Comparison of ENCODE assay signal across 18 cellular contexts in the genomic region with DNA sequence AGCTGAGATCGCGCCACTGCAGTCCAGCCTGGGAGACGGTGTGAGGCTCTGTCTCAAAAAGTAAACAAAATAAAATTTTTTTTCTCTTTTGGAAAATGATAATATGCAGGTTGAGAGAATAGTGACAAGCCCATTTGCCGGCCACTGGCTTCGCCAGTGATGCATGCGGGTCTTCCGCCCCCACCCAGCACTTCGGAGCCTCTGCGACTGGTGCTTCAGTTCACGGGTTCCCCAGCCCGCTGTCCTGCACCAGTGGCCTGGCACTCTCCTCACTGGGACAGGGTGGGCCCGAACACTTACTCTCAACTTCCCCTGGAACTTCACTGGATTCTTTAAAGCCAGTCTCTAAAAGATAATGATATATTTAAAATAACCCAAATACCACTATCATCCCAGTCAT. TPM values are rescaled to one million over a fixed set of nuclear protein-coding genes. Genes with fewer than 3 reads are reported as not detected.
DNase-seq lines count a peak whose midpoint lies in the region; ATAC-seq and TF ChIP-seq lines count a peak whose summit lies in the region.
"Had no signal": no experiment of that assay in that cellular context is flagged by ENCODE, and none has a peak within 500 bp of the region (broad histone marks: within the 10 kb centered on the region; RNA-seq: fewer than 3 reads in every experiment).

No MANE protein-coding gene starts in this region.

- no peak for DNase-seq in heart right ventricle
- no peak for DNase-seq in Right ventricle myocardium inferior (ENCODE audit: missing footprints)
- DNase-seq in foreskin keratinocyte, result no peak
- no peak for DNase-seq in sigmoid colon
- DNase-seq: activated CD4-positive, alpha-beta T cell treated with anti-CD3 and anti-CD28 coated beads, Interleukin-2, amount 50 U/mL, for 48 hours; activated T-cell treated with anti-CD3 and anti-CD28 coated beads for 4 hours; DMS153; MM.1S; NCI-H526 treated with DMSO at 0.1 percent for 48 hours; stimulated activated naive CD8-positive, alpha-beta T cell treated with anti-CD3 and anti-CD28 coated beads, Interleukin-15, Interleukin-2, amounts not matched to agents 100 U/mL and 50 U/mL, for 24 hours had no signal

- TF ChIP-seq CTCF in heart right ventricle (IDR thresholded peaks at IDR 0.05) (no peak), foreskin keratinocyte (conservative IDR thresholded peaks at IDR 0.05) (no peak), sigmoid colon (IDR thresholded peaks at IDR 0.05) (no peak)

- no peak for TF ChIP-seq EP300 in sigmoid colon (IDR thresholded peaks at IDR 0.05)

- WGBS in heart right ventricle, 2 donors, result 93 to 96% methylated on average over 12 of the region's 12 CpGs
- 87 to 94% methylated on average over 12 of the region's 12 CpGs for WGBS in sigmoid colon, 2 donors

- H3K27ac ChIP-seq in heart right ventricle (peak overlapping the region in 7 of 10 donors; percentile 71 to 97 (median 92)), foreskin keratinocyte (peak overlapping the region; percentile 96), sigmoid colon (peak overlapping the region; percentile 84 to 92 (median 89))
- H3K27ac ChIP-seq: neutrophil had no signal

- no peak overlapping the region for H3K4me3 ChIP-seq in heart right ventricle
- no peak overlapping the region for H3K4me3 ChIP-seq in sigmoid colon
- H3K4me3 ChIP-seq: GM12878 had no signal

- no peaks in the 10 kb centered on the region for H3K9me3 ChIP-seq in heart right ventricle
- H3K9me3 ChIP-seq in sigmoid colon, result no peaks in the 10 kb centered on the region
- H3K9me3 ChIP-seq: neutrophil had no signal

- no peak for ATAC-seq in heart right ventricle
- ATAC-seq in Right ventricle myocardium inferior, result no peak
- no peak for ATAC-seq in foreskin keratinocyte
- ATAC-seq in HG03097 (IDR thresholded peaks at IDR 0.05; ENCODE audit: low FRiP score, unreplicated experiment), result no peak
- no peak for ATAC-seq in HG02610 (IDR thresholded peaks at IDR 0.05; ENCODE audit: unreplicated experiment)
- ATAC-seq in GM21360 (IDR thresholded peaks at IDR 0.05; ENCODE audit: unreplicated experiment), result no peak
- no peak for ATAC-seq in GM21423 (IDR thresholded peaks at IDR 0.05; ENCODE audit: unreplicated experiment)
- ATAC-seq: GM12878; HCT116; stimulated activated naive CD8-positive, alpha-beta T cell treated with anti-CD3 and anti-CD28 coated beads, Interleukin-15, Interleukin-2, amounts not matched to agents 100 U/mL and 50 U/mL, for 24 hours; WTC11 had no signal

- TF ChIP-seq POLR2A in sigmoid colon (IDR thresholded peaks at IDR 0.05), result no peak

- no peaks in the 10 kb centered on the region for H3K27me3 ChIP-seq in heart right ventricle
- no peaks in the 10 kb centered on the region for H3K27me3 ChIP-seq in foreskin keratinocyte
- H3K27me3 ChIP-seq in sigmoid colon, result no peaks in the 10 kb centered on the region

- intact Hi-C loops in heart right ventricle (cut with DNase I) (loop anchor here in 4 of 10 donors (5.0 to 10.0 kb wide), 3 partner anchors 37 to 50 kb away; no protein-coding TSS in a partner anchor), Right ventricle myocardium inferior (cut with DNase I) (loop anchor here (5.0 kb wide), 1 partner anchor 37 kb away; no protein-coding TSS in a partner anchor), sigmoid colon (cut with DNase I) (no loop called here)

- H3K4me1 ChIP-seq in heart right ventricle, result peaks cover 36 to 92% (median 71%) of the 10 kb centered on the region in 9 donors
- H3K4me1 ChIP-seq in foreskin keratinocyte, result peaks cover 42% of the 10 kb centered on the region
- H3K4me1 ChIP-seq in sigmoid colon, result peaks cover 0 to 91% (median 77%) of the 10 kb centered on the region in 4 donors

- H3K36me3 ChIP-seq in heart right ventricle, result peaks cover 0 to 54% (median 12%) of the 10 kb centered on the region in 9 donors
- peaks cover 0 to 14% (median 4%) of the 10 kb centered on the region in 4 donors for H3K36me3 ChIP-seq in sigmoid colon
- H3K36me3 ChIP-seq: neutrophil had no signal

RNA-seq across cellular contexts. Expression of gene SUN1, which starts 2.7 kb away (rescaled TPM):
- total RNA-seq in heart right ventricle, result 100 to 1,000 TPM; 129 to 211 (median 183) TPM
- 100 to 1,000 TPM in 1 of 2 donors, 10 to 100 TPM in 1; 69.2 to 203 TPM for polyA plus RNA-seq in heart right ventricle
- 176 TPM for total RNA-seq in Right ventricle myocardium inferior
- 87.9 and 89.1 TPM in 2 replicates for total RNA-seq in foreskin keratinocyte
- 29.1 and 35.5 TPM in 2 replicates for polyA plus RNA-seq in foreskin keratinocyte
- 100 to 1,000 TPM; 108 to 130 (median 119) TPM for total RNA-seq in sigmoid colon
- polyA plus RNA-seq in sigmoid colon, result 10 to 100 TPM; 23.4 to 71.0 (median 30.1) TPM

RNA-seq across cellular contexts. Expression of gene GET4, which starts 41.3 kb away (rescaled TPM):
- 10 to 100 TPM; 14.7 to 25.0 (median 20.4) TPM for total RNA-seq in heart right ventricle
- polyA plus RNA-seq in heart right ventricle, result 10 to 100 TPM; 32.8 to 38.6 TPM
- total RNA-seq in Right ventricle myocardium inferior, result 19.1 TPM
- 27.0 and 32.1 TPM in 2 replicates for total RNA-seq in foreskin keratinocyte
- 40.9 TPM in 2 replicates for polyA plus RNA-seq in foreskin keratinocyte
- 10 to 100 TPM; 20.3 to 32.4 (median 25.4) TPM for total RNA-seq in sigmoid colon
- 10 to 100 TPM; 25.8 to 51.4 (median 31.2) TPM for polyA plus RNA-seq in sigmoid colon
